8 cellular contexts compared by ENCODE assay signal in genomic region chr10:79239275-79239779, GRCh38.
A peak's percentile ranks its signal among the peaks of the same experiment; 100 is the strongest.
DNase-seq lines count a peak whose midpoint lies in the region; TF ChIP-seq lines count a peak whose summit lies in the region.

No MANE protein-coding gene starts in this region.

- intact Hi-C loops in breast epithelium (cut with DNase I; ENCODE audit: low total_unique reads) = no loop called here

- peaks cover 28 to 41% of the 10 kb centered on the region in 2 donors for H3K4me1 ChIP-seq in breast epithelium
- H3K4me1 ChIP-seq in BE2C = peaks cover 37% of the 10 kb centered on the region

- no peak for TF ChIP-seq CTCF in breast epithelium (IDR thresholded peaks at IDR 0.05)
- no peak for TF ChIP-seq CTCF in BE2C (IDR thresholded peaks at IDR 0.05; ENCODE audit: low read depth, low read length)

- no peaks in the 10 kb centered on the region for H3K27me3 ChIP-seq in breast epithelium
- H3K27me3 ChIP-seq in BE2C = no peaks in the 10 kb centered on the region

- no peaks in the 10 kb centered on the region for H3K36me3 ChIP-seq in breast epithelium
- peaks cover 10% of the 10 kb centered on the region for H3K36me3 ChIP-seq in BE2C

- H3K27ac ChIP-seq in breast epithelium = peak overlapping the region; percentile 69 to 85

- H3K4me3 ChIP-seq in breast epithelium = no peak overlapping the region
- no peak overlapping the region for H3K4me3 ChIP-seq in BE2C (ENCODE audit: low read depth, low read length)

- TF ChIP-seq POLR2A in breast epithelium (IDR thresholded peaks at IDR 0.05) = no peak

- H3K9me3 ChIP-seq in breast epithelium (no peaks in the 10 kb centered on the region), BE2C (no peaks in the 10 kb centered on the region)

- DNase-seq in NCI-H2227 (lab: John Stamatoyannopoulos, UW; ENCODE audit: unreplicated experiment) = peak; percentile 8
- DNase-seq in NCI-H2227 treated with DMSO at 0.1 percent for 48 hours (lab: John Stamatoyannopoulos, UW) = no peak
- peak in 1 of 2 donors; percentile 55 for DNase-seq in breast epithelium (ENCODE audit: low spot score in 2 of 2)
- DNase-seq in left kidney (ENCODE audit: low read depth, low spot score) = peak; percentile 73
- DNase-seq in superior temporal gyrus (ENCODE audit: extremely low spot score) = peak; percentile 67
- no peak for DNase-seq in AML-193 (lab: John Stamatoyannopoulos, UW)
- no peak for DNase-seq in NCI-H146 (lab: John Stamatoyannopoulos, UW)
- DNase-seq in BE2C = no peak

Comparison
In these comparisons a context has a peak if more than half of its experiments do, and no peak if none do; other contexts are left out.
1. DNase-seq: peak in NCI-H2227 (single experiment), left kidney (single experiment) and superior temporal gyrus (single experiment); none in NCI-H2227 treated with DMSO at 0.1 percent for 48 hours (single experiment), AML-193 (0 of 2), NCI-H146 (single experiment) and BE2C (single experiment).